In the genomic region with DNA sequence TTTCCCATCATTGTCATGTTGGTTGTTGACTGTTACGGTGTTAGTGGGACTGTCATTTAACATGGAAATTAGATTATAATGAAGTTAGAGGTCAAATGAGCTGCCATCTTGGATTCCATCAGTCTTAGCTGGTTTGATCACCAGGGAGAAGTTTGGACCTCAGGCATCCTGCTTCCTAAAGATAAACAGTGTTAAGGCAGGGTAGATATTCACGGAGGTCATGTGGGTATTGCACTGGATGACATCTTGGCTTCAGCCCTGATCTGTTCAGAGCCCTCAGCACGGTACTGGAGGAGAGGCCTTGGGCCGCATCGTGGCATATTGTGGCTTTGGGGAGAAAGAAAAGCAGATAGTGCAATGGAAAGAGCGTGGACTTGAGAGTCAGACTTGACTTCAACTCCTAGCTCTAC, we compare ENCODE assay signal across 23 cellular contexts. TPM values are rescaled to one million over a fixed set of nuclear protein-coding genes. Genes with fewer than 3 reads are reported as not detected.
DNase-seq lines count a peak whose midpoint lies in the region; ATAC-seq, FAIRE-seq and TF ChIP-seq lines count a peak whose summit lies in the region.
"Had no signal": no experiment of that assay in that cellular context is flagged by ENCODE, and none has a peak within 500 bp of the region (broad histone marks: within the 10 kb centered on the region; RNA-seq: fewer than 3 reads in every experiment).

No MANE protein-coding gene starts in this region.

- H3K36me3 ChIP-seq in K562 (ENCODE audit: control insufficient read depth, insufficient read depth, low read length) (no peaks in the 10 kb centered on the region), mesendoderm (ENCODE audit: control insufficient read depth, insufficient read depth, low read length) (no peaks in the 10 kb centered on the region)
- H3K36me3 ChIP-seq: SJCRH30 had no signal

- no peaks in the 10 kb centered on the region for H3K79me1 ChIP-seq in mesendoderm (ENCODE audit: low read length)

- H2BK5ac ChIP-seq in mesendoderm (ENCODE audit: low read length): no peak overlapping the region

- peak overlapping the region; percentile 10; the same call in 1 of the 2 replicates for H2AFZ ChIP-seq in K562 (ENCODE audit: low read depth, low read length)

- no peak overlapping the region for H2BK120ac ChIP-seq in mesendoderm (ENCODE audit: low read depth, low read length)

- TF ChIP-seq CTCF in K562 (IDR thresholded peaks at IDR 0.05 in 2 of 3, conservative IDR thresholded peaks at IDR 0.05 in 1 of 3; ENCODE audit: insufficient read depth in 2 of 3, low read depth in 1 of 3, low read length in 3 of 3): no peak

- peak; percentile 39 for DNase-seq in CMK (ENCODE audit: low read depth)
- DNase-seq in H4 (ENCODE audit: low spot score): peak; percentile 5
- peak in 3 of 4 experiments; percentile 31 to 39 (median 31) for DNase-seq in K562 (ENCODE audit: extremely low read depth in 1 of 4, low spot score in 3 of 4)
- no peak for DNase-seq in mesendoderm
- no peak for DNase-seq in NCI-H2107 treated with DMSO at 0.1 percent for 48 hours (lab: John Stamatoyannopoulos, UW; ENCODE audit: unreplicated experiment)
- no peak for DNase-seq in activated CD8-positive, alpha-beta memory T cell treated with anti-CD3 and anti-CD28 coated beads, Interleukin-2, amount 50 U/mL, for 4 hours
- DNase-seq: CD8-positive, alpha-beta T cell; DND-41; H7; KG1; MM.1S; NCI-H1694; NCI-H2081; NCI-H2171 treated with DMSO at 0.1 percent for 48 hours; NCI-H524; NCI-H774; PC-3; SJCRH30 had no signal

- no peaks in the 10 kb centered on the region for H3K9me3 ChIP-seq in K562 (replicated peaks; ENCODE audit: control insufficient read depth, insufficient read depth, low read depth, low read length)
- H3K9me3 ChIP-seq: SJCRH30 had no signal

- H3K27me3 ChIP-seq in K562 (ENCODE audit: control insufficient read depth in 2 of 2, insufficient read depth in 2 of 2, low read length in 2 of 2) (peaks cover 0 to 7% of the 10 kb centered on the region in 2 experiments; a peak in 1 of 5 replicates), mesendoderm (ENCODE audit: insufficient read depth, low read length, poor library complexity) (no peaks in the 10 kb centered on the region)
- H3K27me3 ChIP-seq: SJCRH30 had no signal

- TF ChIP-seq POLR2A in K562 (conservative IDR thresholded peaks at IDR 0.05): no peak

- CTCF ChIA-PET in K562 (lab: Yijun Ruan, JAX; ENCODE audit: low intra/inter-chr PET ratio): no interaction called here

- FAIRE-seq in K562 (lab: Jason Lieb, UNC): no peak
- FAIRE-seq: GM12892 had no signal

- 36% methylated on average over 6 of the region's 6 CpGs for WGBS in K562 (ENCODE audit: insufficient coverage, low coverage, missing lambda C conversion rate)
- no CpG with 5 or more reads among the region's 6 CpGs for WGBS in mesendoderm (ENCODE audit: extremely low coverage, insufficient coverage, low lambda C conversion rate)

- BruUV-seq in K562 (replicated peaks; lab: Mats Ljungman, UMichigan): no TSS peak

- H3K4me2 ChIP-seq in K562 (ENCODE audit: insufficient read depth, low read length): no peak overlapping the region
- H3K4me2 ChIP-seq in mesendoderm (ENCODE audit: low read length): no peak overlapping the region

- no peak overlapping the region for H3K56ac ChIP-seq in mesendoderm (ENCODE audit: low read length)

- no peak overlapping the region for H3K4ac ChIP-seq in mesendoderm (ENCODE audit: low read depth, low read length)

- no peaks in the 10 kb centered on the region for H3K79me2 ChIP-seq in K562 (ENCODE audit: control insufficient read depth, insufficient read depth, low read length)
- H3K79me2 ChIP-seq in mesendoderm (ENCODE audit: control insufficient read depth, insufficient read depth, low read length): no peaks in the 10 kb centered on the region

- peaks cover 4% of the 10 kb centered on the region in 2 experiments; a peak in 3 of 5 replicates for H3K4me1 ChIP-seq in K562 (replicated peaks in 1 of 2; ENCODE audit: control insufficient read depth in 2 of 2, insufficient read depth in 2 of 2, low read length in 2 of 2)
- peaks cover 3% of the 10 kb centered on the region for H3K4me1 ChIP-seq in mesendoderm (ENCODE audit: control insufficient read depth, low read depth, low read length)
- H3K4me1 ChIP-seq: SJCRH30 had no signal

- H3K9me1 ChIP-seq in K562 (ENCODE audit: control insufficient read depth, insufficient read depth, low read length): no peaks in the 10 kb centered on the region

- H3K9ac ChIP-seq in K562 (ENCODE audit: insufficient read depth in 1 of 2, low read depth in 2 of 2, low read length in 2 of 2): peak overlapping the region in 1 of 2 experiments; percentile 41; a peak in 1 of 4 replicates
- H3K9ac ChIP-seq in mesendoderm (ENCODE audit: low read length): no peak overlapping the region

- in situ Hi-C loops in K562 (cut with MboI): loop anchor here (10.0 to 25.0 kb wide), 3 partner anchors 503 to 1945 kb away; partner anchors contain the start of genes RNF168, SLC51A, SMCO1 and ZDHHC19

- H2BK15ac ChIP-seq in mesendoderm (replicated peaks; ENCODE audit: low read depth): no peak overlapping the region

- TF ChIP-seq EP300 in K562 (IDR thresholded peaks at IDR 0.05; ENCODE audit: low read length): no peak

- H4K5ac ChIP-seq in mesendoderm (ENCODE audit: low read length): no peak overlapping the region

- POLR2A ChIA-PET in K562 (lab: Yijun Ruan, JAX): interaction anchor here (1.0 to 5.0 kb wide), 3 partner anchors 9 to 11 kb away, joined by 6 to 23 read pairs (median 7); partner anchors contain the start of gene MUC20

- H3K27ac ChIP-seq in K562 (ENCODE audit: extremely low read depth, low read depth, low read length): no peak overlapping the region
- H3K27ac ChIP-seq in mesendoderm (ENCODE audit: low read depth, low read length): peak overlapping the region; percentile 20
- H3K27ac ChIP-seq: C4-2B, SJCRH30 had no signal

- H3K18ac ChIP-seq in mesendoderm (ENCODE audit: low read length): no peak overlapping the region

- H3K23ac ChIP-seq in mesendoderm (ENCODE audit: low read length): no peak overlapping the region

- ATAC-seq in K562 (peak; percentile 45), HG02885 (IDR thresholded peaks at IDR 0.05; ENCODE audit: poor library complexity, unreplicated experiment) (no peak)
- ATAC-seq: CD8-positive, alpha-beta T cell; PC-3; SK-N-SH treated with all-trans-retinoic acid at 6 μM for 48 hours had no signal

- intact Hi-C loops in K562 (cut with micrococcal nuclease): loop anchor here (10.0 kb wide), 3 partner anchors 165 to 485 kb away; partner anchors contain the start of genes PPP1R2 and XXYLT1

- H4K20me1 ChIP-seq in K562 (replicated peaks; ENCODE audit: control insufficient read depth, insufficient read depth, low read length): no peaks in the 10 kb centered on the region

- no peak overlapping the region for H4K8ac ChIP-seq in mesendoderm (ENCODE audit: low read depth, low read length)

- TF ChIP-seq RAD21 in K562 (CRISPR knock-in tag; conservative IDR thresholded peaks at IDR 0.05 in 1 of 2, IDR thresholded peaks at IDR 0.05 in 1 of 2): no peak

- H3K4me3 ChIP-seq in K562: no peak overlapping the region
- H3K4me3 ChIP-seq in mesendoderm (ENCODE audit: low read length): no peak overlapping the region
- H3K4me3 ChIP-seq: SJCRH30 had no signal

- no peak overlapping the region for H2AK5ac ChIP-seq in mesendoderm (ENCODE audit: low read length)

TF ChIP-seq in K562, 482 proteins besides CTCF, POLR2A, EP300 and RAD21 (continues in another document):
- TF ChIP-seq EHMT2 (IDR thresholded peaks at IDR 0.05) (peak; percentile 66; the same call in 1 of the 2 replicates), NBN (IDR thresholded peaks at IDR 0.05; ENCODE audit: low read depth) (no peak), ELF4 (CRISPR knock-in tag; IDR thresholded peaks at IDR 0.05) (no peak)

RNA-seq across cellular contexts. Expression of gene MUC20, which starts 11.1 kb away (rescaled TPM):
- 0.17 and 0.39 TPM in 2 replicates for total RNA-seq in H4 (2014; rRNA removed; shearing (Covaris generic))
- total RNA-seq in K562 (2011; cell fraction: chromatin; rRNA removed; ENCODE audit: low replicate concordance): 0.51 and 0.63 TPM in 2 replicates
- 0.17 and 0.39 TPM in 2 replicates for total RNA-seq in K562 (2011; cell fraction: nucleolus; rRNA removed)
- total RNA-seq in K562 (2011; cell fraction: nucleoplasm; rRNA removed): not detected in 2 replicates
- total RNA-seq in K562 (2014; rRNA removed) (not detected in 2 replicates), K562 (2014; rRNA removed; fragmentation: Illumina TruSeq; extraction: Trizol) (not detected in 2 replicates), K562 (2015; rRNA removed; fragmentation: Illumina TruSeq; extraction: Trizol) (0.18 TPM in 1 of 2 replicates, not detected in the other), K562 (2021) (0.16 and 0.25 TPM in 2 replicates)
- polyA plus RNA-seq in K562 (2011; rRNA removed) (0.11 and 0.15 TPM in 2 replicates), K562 (2014; fragmentation: Illumina TruSeq; extraction: Trizol) (0.15 and 0.44 TPM in 2 replicates), K562 (2014; fragmentation: Nextera tagmentation; extraction: Ambion mirVana) (under 1 TPM in 1 of 2 experiments, not detected in 1; 0.03 TPM), K562 (2014; rRNA removed) (0.22 and 0.23 TPM in 2 replicates)
- 0.09 and 0.12 TPM in 2 replicates for polyA plus RNA-seq in K562 (2011; cell fraction: cytosol; rRNA removed)
- polyA plus RNA-seq in K562 (2011; cell fraction: nucleus; rRNA removed): 0.41 and 0.63 TPM in 2 replicates
- polyA plus RNA-seq in K562 (2012): 0.22 and 1.2 TPM in 2 replicates
- not detected in 2 replicates for polyA minus RNA-seq in K562 (2011; rRNA and poly(A)+ RNA removed)
- not detected in 2 replicates for polyA minus RNA-seq in K562 (2011; cell fraction: cytosol; rRNA and poly(A)+ RNA removed)
- polyA minus RNA-seq in K562 (2011; cell fraction: nucleus; rRNA and poly(A)+ RNA removed): not detected in 2 replicates
- 0.01 TPM for polyA plus RNA-seq in mesendoderm (2013, experiment 1 of 2)
- polyA plus RNA-seq in mesendoderm (2013, experiment 2 of 2): 0.13 TPM
- total RNA-seq: HT1080, SJCRH30 had no signal

Comparison
In these comparisons a context has a peak if more than half of its experiments do, and no peak if none do; other contexts are left out.
1. DNase-seq: peak in CMK (single experiment), H4 (single experiment) and K562 (3 of 4); none in mesendoderm (single experiment), NCI-H2107 treated with DMSO at 0.1 percent for 48 hours (single experiment) and activated CD8-positive, alpha-beta memory T cell treated with anti-CD3 and anti-CD28 coated beads, Interleukin-2, amount 50 U/mL, for 4 hours (single experiment).